Comparison of ENCODE assay signal across 9 cellular contexts in genomic region chr13:107866007-107866665, GRCh38.
DNase-seq lines count a peak whose midpoint lies in the region; ATAC-seq and TF ChIP-seq lines count a peak whose summit lies in the region.
"Had no signal": no experiment of that assay in that cellular context is flagged by ENCODE, and none has a peak within 500 bp of the region (broad histone marks: within the 10 kb centered on the region; RNA-seq: fewer than 3 reads in every experiment).

No MANE protein-coding gene starts in this region.

- H3K27me3 Mint-ChIP-seq in HFFc6 (ENCODE audit: insufficient read depth): peaks cover 7% of the 10 kb centered on the region

- no peak overlapping the region for H3K27ac Mint-ChIP-seq in HFFc6
- H3K27ac Mint-ChIP-seq: memory B cell had no signal

- no peak for DNase-seq in HFFc6
- DNase-seq in SHP77 (lab: John Stamatoyannopoulos, UW): peak; percentile 63 to 84
- DNase-seq in fibroblast of the aortic adventitia (ENCODE audit: low read depth): no peak
- DNase-seq in psoas muscle: no peak
- DNase-seq in HuH-7.5 (ENCODE audit: low spot score): no peak

- H3K36me3 ChIP-seq in psoas muscle (ENCODE audit: insufficient read depth in 1 of 2, low read depth in 1 of 2): no peaks in the 10 kb centered on the region

- WGBS in psoas muscle, 3 donors: 0 to 1% (median 1%) methylated on average over 30 to 51 of the region's 51 CpGs

- no peaks in the 10 kb centered on the region for H3K4me1 ChIP-seq in psoas muscle

- no peak for TF ChIP-seq CTCF in HFFc6 (IDR thresholded peaks at IDR 0.05)
- no peak for TF ChIP-seq CTCF in fibroblast of the aortic adventitia (IDR thresholded peaks at IDR 0.05; ENCODE audit: insufficient read depth, low read length)
- no peak for TF ChIP-seq CTCF in psoas muscle (IDR thresholded peaks at IDR 0.05)

- peak overlapping the region; percentile 66 for H3K4me3 ChIP-seq in fibroblast of the aortic adventitia (ENCODE audit: low read depth, low read length)
- peak overlapping the region; percentile 51 for H3K4me3 ChIP-seq in psoas muscle

- no peaks in the 10 kb centered on the region for H3K9me3 ChIP-seq in psoas muscle

- intact Hi-C loops in psoas muscle (cut with DNase I): no loop called here

- peak overlapping the region; percentile 50 for H3K4me3 Mint-ChIP-seq in HFFc6
- H3K4me3 Mint-ChIP-seq: memory B cell had no signal

- no peak for ATAC-seq in psoas muscle
- ATAC-seq in GM21390 (IDR thresholded peaks at IDR 0.05; ENCODE audit: unreplicated experiment): no peak
- no peak for ATAC-seq in HG03342 (IDR thresholded peaks at IDR 0.05; ENCODE audit: unreplicated experiment)
- no peak for ATAC-seq in GM19395 (IDR thresholded peaks at IDR 0.05; ENCODE audit: unreplicated experiment)

- H3K9me3 Mint-ChIP-seq in HFFc6: no peaks in the 10 kb centered on the region

- H3K27ac ChIP-seq in psoas muscle: no peak overlapping the region

- peaks cover 7 to 59% (median 15%) of the 10 kb centered on the region in 3 donors for H3K27me3 ChIP-seq in psoas muscle (ENCODE audit: insufficient read depth in 3 of 3, low read length in 2 of 3)

- no peaks in the 10 kb centered on the region for H3K36me3 Mint-ChIP-seq in HFFc6 (ENCODE audit: low read depth)
- H3K36me3 Mint-ChIP-seq: memory B cell had no signal

- H3K4me1 Mint-ChIP-seq in HFFc6 (ENCODE audit: low read depth): peaks cover 6% of the 10 kb centered on the region; the same call in 1 of the 2 replicates

Comparison
In these comparisons a context has a peak if more than half of its experiments do, and no peak if none do; other contexts are left out.
1. DNase-seq: peak in SHP77 (2 of 2); none in HFFc6 (single experiment), fibroblast of the aortic adventitia (single experiment), psoas muscle (0 of 2) and HuH-7.5 (single experiment).